Comparison of ENCODE assay signal across 8 cellular contexts in the genomic region with DNA sequence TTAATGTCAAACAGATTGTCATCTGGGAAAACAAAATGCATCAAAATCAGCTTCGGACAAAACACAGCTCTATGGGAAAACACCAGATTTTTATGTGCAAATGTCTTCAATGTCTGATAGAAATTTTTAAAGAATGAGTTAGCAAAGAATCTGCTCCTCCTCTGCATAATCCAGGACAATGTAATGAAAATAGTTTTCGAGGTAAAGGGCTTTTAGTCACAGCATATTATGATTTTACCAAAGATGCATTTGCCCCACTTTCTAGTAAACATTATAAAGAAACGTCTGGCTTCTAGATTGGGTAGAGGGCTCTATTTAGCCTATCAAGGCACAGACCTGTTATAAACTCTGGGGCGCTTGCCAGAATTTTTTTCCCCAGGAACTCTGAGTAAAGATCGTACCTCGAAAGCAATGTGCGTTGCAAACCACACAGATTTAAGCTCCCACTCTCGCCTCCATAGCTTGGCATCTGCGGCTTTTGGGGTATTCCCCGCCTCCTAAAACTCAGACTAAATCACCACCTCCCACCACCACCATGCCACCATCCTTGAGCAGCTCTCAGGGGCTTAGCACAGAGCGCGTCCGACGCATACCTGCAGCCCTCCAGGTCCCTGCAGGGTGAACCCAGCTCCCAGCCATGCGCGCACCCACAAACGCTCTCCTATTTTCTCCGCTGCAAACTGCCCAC. TPM values are rescaled to one million over a fixed set of nuclear protein-coding genes. Genes with fewer than 3 reads are reported as not detected.
DNase-seq lines count a peak whose midpoint lies in the region; FAIRE-seq and TF ChIP-seq lines count a peak whose summit lies in the region.

No MANE protein-coding gene starts in this region.

- H2AFZ ChIP-seq in astrocyte (ENCODE audit: low read depth, low read length), result peak overlapping the region; percentile 5

- no peaks in the 10 kb centered on the region for H3K79me2 ChIP-seq in astrocyte (ENCODE audit: insufficient read depth, low read length)

- FAIRE-seq in astrocyte (lab: Jason Lieb, UNC) (no peak), kidney (lab: Jason Lieb, UNC) (no peak)

- H3K27ac ChIP-seq in astrocyte (ENCODE audit: low read depth, low read length), result no peak overlapping the region
- no peak overlapping the region for H3K27ac ChIP-seq in kidney (ENCODE audit: low read depth in 2 of 2, low read length in 2 of 2)

- peaks cover 5% of the 10 kb centered on the region for H3K4me1 ChIP-seq in astrocyte (ENCODE audit: insufficient read depth, low read length)
- H3K4me1 ChIP-seq in kidney (ENCODE audit: control insufficient read depth in 1 of 2, insufficient read depth in 1 of 2, low read depth in 1 of 2, low read length in 2 of 2), result peaks cover 0 to 2% of the 10 kb centered on the region in 2 donors

- H3K9ac ChIP-seq in astrocyte (ENCODE audit: low read length) (peak overlapping the region; percentile 45), kidney (ENCODE audit: low read length in 2 of 2) (peak overlapping the region in 1 of 2 donors; percentile 59)

- no peaks in the 10 kb centered on the region for H3K9me3 ChIP-seq in astrocyte (ENCODE audit: insufficient read depth, low read depth, low read length)
- no peaks in the 10 kb centered on the region for H3K9me3 ChIP-seq in kidney (ENCODE audit: control insufficient read depth in 1 of 2, low read length in 2 of 2)

- H3K36me3 ChIP-seq in astrocyte (ENCODE audit: insufficient read depth, low read length) (no peaks in the 10 kb centered on the region), kidney (ENCODE audit: control insufficient read depth in 1 of 2, insufficient read depth in 2 of 2, low read length in 2 of 2) (no peaks in the 10 kb centered on the region)

- TF ChIP-seq CTCF in astrocyte (IDR thresholded peaks at IDR 0.05; ENCODE audit: insufficient read depth, low read depth, low read length) (no peak), kidney (IDR thresholded peaks at IDR 0.05; ENCODE audit: borderline replicate concordance, extremely low read depth, insufficient read depth) (no peak)

- H3K4me1 Mint-ChIP-seq in astrocyte (ENCODE audit: low read depth, unreplicated experiment), result peaks cover 8% of the 10 kb centered on the region

- H3K4me3 ChIP-seq in astrocyte (ENCODE audit: insufficient read depth, low read depth, low read length), result peak overlapping the region; percentile 65
- peak overlapping the region; percentile 43 to 71 for H3K4me3 ChIP-seq in kidney (ENCODE audit: low read length in 2 of 2)

- H3K27me3 ChIP-seq in astrocyte (ENCODE audit: insufficient read depth, low read length), result peaks cover 6% of the 10 kb centered on the region

- H3K9me3 Mint-ChIP-seq in astrocyte (ENCODE audit: unreplicated experiment), result no peaks in the 10 kb centered on the region

- intact Hi-C loops in kidney (cut with DNase I), result no loop called here

- H3K4me3 Mint-ChIP-seq in astrocyte (ENCODE audit: unreplicated experiment), result peak overlapping the region; percentile 84

- H3K36me3 Mint-ChIP-seq in astrocyte (ENCODE audit: low read depth, unreplicated experiment), result no peaks in the 10 kb centered on the region

- H3K27ac Mint-ChIP-seq in astrocyte (ENCODE audit: unreplicated experiment), result peak overlapping the region; percentile 41

- H3K27me3 Mint-ChIP-seq in astrocyte (ENCODE audit: low read depth, unreplicated experiment), result peaks cover 33% of the 10 kb centered on the region

- peak overlapping the region; percentile 92 for H3K4me2 ChIP-seq in astrocyte (ENCODE audit: low read length)

- DNase-seq in NCI-H82 (lab: John Stamatoyannopoulos, UW), result peak; percentile 12
- DNase-seq in NCI-H82 treated with DMSO at 0.1 percent for 48 hours (lab: John Stamatoyannopoulos, UW; ENCODE audit: unreplicated experiment), result no peak
- DNase-seq in RPMI8226, result peak; percentile 9
- DNase-seq in astrocyte (ENCODE audit: low read depth), result peak; percentile 37
- DNase-seq in kidney, result no peak
- DNase-seq in stimulated activated CD4-positive, alpha-beta T cell treated with anti-CD3 and anti-CD28 coated beads, Interleukin-2, amount 100 ng/mL, for 48 hours, result peak; percentile 26 to 29
- DNase-seq in SHP77 treated with DMSO at 0.1 percent for 48 hours (lab: John Stamatoyannopoulos, UW), result no peak
- DNase-seq in germinal center (ENCODE audit: low spot score), result no peak

- no peaks in the 10 kb centered on the region for H4K20me1 ChIP-seq in astrocyte (ENCODE audit: insufficient read depth, low read length)

RNA-seq across cellular contexts. Expression of a gene that starts 0.9 kb away (rescaled TPM):
- 0.62 and 0.95 TPM in 2 replicates for total RNA-seq in astrocyte
- total RNA-seq in kidney, result 0.79 TPM
- 0.28 TPM for polyA plus RNA-seq in kidney (ENCODE audit: insufficient read depth, low read depth, low replicate concordance)

Comparison
In these comparisons a context has a peak if more than half of its experiments do, and no peak if none do; other contexts are left out.
1. DNase-seq: peak in NCI-H82 (single experiment), RPMI8226 (single experiment), astrocyte (single experiment) and stimulated activated CD4-positive, alpha-beta T cell treated with anti-CD3 and anti-CD28 coated beads, Interleukin-2, amount 100 ng/mL, for 48 hours (2 of 2); none in NCI-H82 treated with DMSO at 0.1 percent for 48 hours (single experiment), kidney (single experiment), SHP77 treated with DMSO at 0.1 percent for 48 hours (single experiment) and germinal center (single experiment).